11 cellular contexts compared by ENCODE assay signal in the genomic region with DNA sequence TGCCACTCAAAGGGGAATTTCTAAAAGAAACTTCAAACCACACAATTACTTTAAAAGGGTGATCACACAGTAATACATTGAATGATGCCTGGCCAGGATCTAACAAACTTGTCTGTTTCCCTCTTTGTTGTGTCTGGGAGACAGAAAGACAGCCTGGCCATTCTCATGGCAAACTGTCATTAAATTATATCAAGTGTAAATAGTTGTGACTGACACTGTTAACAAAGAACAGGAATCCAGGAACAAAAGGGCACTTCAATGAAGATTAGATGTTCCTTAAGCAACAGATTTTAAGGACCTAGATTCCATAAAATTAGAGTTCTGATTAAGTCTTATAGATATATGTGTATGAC.
DNase-seq lines count a peak whose midpoint lies in the region; ATAC-seq and TF ChIP-seq lines count a peak whose summit lies in the region.
"Had no signal": no experiment of that assay in that cellular context is flagged by ENCODE, and none has a peak within 500 bp of the region (broad histone marks: within the 10 kb centered on the region; RNA-seq: fewer than 3 reads in every experiment).

No MANE protein-coding gene starts in this region.

- H3K27me3 ChIP-seq in SK-N-SH (ENCODE audit: insufficient read depth) = no peaks in the 10 kb centered on the region
- H3K27me3 ChIP-seq in OCI-LY3 (ENCODE audit: low read depth, low read length) = no peaks in the 10 kb centered on the region
- H3K27me3 ChIP-seq in parathyroid adenoma (ENCODE audit: control insufficient read depth, insufficient read depth, low read length) = no peaks in the 10 kb centered on the region
- H3K27me3 ChIP-seq: Peyer's patch had no signal

- no peak for DNase-seq in SK-N-SH
- DNase-seq in left ventricle myocardium superior = no peak
- no peak for DNase-seq in AG08396 (ENCODE audit: low spot score)
- DNase-seq in activated naive CD4-positive, alpha-beta T cell treated with anti-CD3 and anti-CD28 coated beads, Interleukin-2, amount 50 U/mL, for 16 hours = no peak
- no peak for DNase-seq in NCI-H2029 treated with DMSO at 0.1 percent for 48 hours (lab: John Stamatoyannopoulos, UW)
- DNase-seq: DMS79; NK-92 treated with Interleukin-12 subunit alpha and Interleukin-12 subunit beta, amount 100 ng/mL, for 24 hours; Peyer's patch had no signal

- CTCF ChIA-PET in SK-N-SH (lab: Yijun Ruan, JAX) = interaction anchor here (0.6 to 5.1 kb wide), 51 partner anchors 8 to 1971 kb away, joined by 3 to 57 read pairs (median 3); partner anchors contain the start of gene KCNJ2

- no peak overlapping the region for H3K4me2 ChIP-seq in SK-N-SH
- H3K4me2 ChIP-seq in OCI-LY3 (ENCODE audit: low read length) = peak overlapping the region; percentile 32; the same call in 1 of the 2 replicates
- peak overlapping the region; percentile 42 for H3K4me2 ChIP-seq in parathyroid adenoma (ENCODE audit: low read length)

- no peak overlapping the region for H3K9ac ChIP-seq in SK-N-SH
- no peak overlapping the region for H3K9ac ChIP-seq in OCI-LY3 (ENCODE audit: low read length)
- H3K9ac ChIP-seq in parathyroid adenoma = no peak overlapping the region

- TF ChIP-seq RAD21 in SK-N-SH (IDR thresholded peaks at IDR 0.05; ENCODE audit: low read length) = no peak

- H3K9me2 ChIP-seq in SK-N-SH = no peaks in the 10 kb centered on the region

- TF ChIP-seq CTCF in SK-N-SH (IDR thresholded peaks at IDR 0.05) (no peak), OCI-LY3 (IDR thresholded peaks at IDR 0.05; ENCODE audit: low read depth, low read length) (no peak), parathyroid adenoma (IDR thresholded peaks at IDR 0.05) (no peak)

- no peaks in the 10 kb centered on the region for H3F3A ChIP-seq in SK-N-SH (replicated peaks; ENCODE audit: insufficient read depth)

- H3K4me1 ChIP-seq in SK-N-SH (ENCODE audit: control insufficient read depth in 1 of 2, insufficient read depth in 2 of 2, low read depth in 1 of 2, low read length in 1 of 2) (peaks cover 0 to 2% of the 10 kb centered on the region in 2 experiments; a peak in 2 of 4 replicates), OCI-LY3 (ENCODE audit: low read length) (peaks cover 14% of the 10 kb centered on the region), parathyroid adenoma (peaks cover 4% of the 10 kb centered on the region)
- H3K4me1 ChIP-seq: Peyer's patch had no signal

- POLR2A ChIA-PET in SK-N-SH (lab: Yijun Ruan, JAX) = no interaction called here

- ATAC-seq in SK-N-SH treated with all-trans-retinoic acid at 6 μM for 48 hours (no peak; the same call in 2 of the 3 replicates), left ventricle myocardium superior (peak; percentile 88)

- no peak overlapping the region for H3K4me3 ChIP-seq in SK-N-SH (ENCODE audit: low read depth in 2 of 2, low read length in 1 of 2)
- H3K4me3 ChIP-seq in OCI-LY3 (ENCODE audit: low read length) = no peak overlapping the region
- H3K4me3 ChIP-seq in parathyroid adenoma (ENCODE audit: low read depth, low read length) = no peak overlapping the region
- H3K4me3 ChIP-seq: Peyer's patch had no signal

- no peak overlapping the region for H2AFZ ChIP-seq in SK-N-SH (ENCODE audit: low read depth)
- H2AFZ ChIP-seq in OCI-LY3 (ENCODE audit: low read depth, low read length) = no peak overlapping the region
- peak overlapping the region; percentile 73 for H2AFZ ChIP-seq in parathyroid adenoma

- H3K79me2 ChIP-seq in SK-N-SH (ENCODE audit: insufficient read depth) = no peaks in the 10 kb centered on the region
- no peaks in the 10 kb centered on the region for H3K79me2 ChIP-seq in OCI-LY3 (ENCODE audit: low read length)
- no peaks in the 10 kb centered on the region for H3K79me2 ChIP-seq in parathyroid adenoma

- no peaks in the 10 kb centered on the region for H4K20me1 ChIP-seq in SK-N-SH (ENCODE audit: insufficient read depth)
- H4K20me1 ChIP-seq in OCI-LY3 (ENCODE audit: insufficient read depth, low read length) = no peaks in the 10 kb centered on the region

- no peaks in the 10 kb centered on the region for H3K9me3 ChIP-seq in SK-N-SH
- no peaks in the 10 kb centered on the region for H3K9me3 ChIP-seq in OCI-LY3 (ENCODE audit: insufficient read depth, low read length)
- no peaks in the 10 kb centered on the region for H3K9me3 ChIP-seq in parathyroid adenoma (ENCODE audit: control insufficient read depth, low read length)
- H3K9me3 ChIP-seq: Peyer's patch had no signal

- no peak for TF ChIP-seq EP300 in SK-N-SH (IDR thresholded peaks at IDR 0.05; ENCODE audit: borderline replicate concordance in 1 of 2, low read depth in 1 of 2, low read length in 1 of 2)

- H3K27ac ChIP-seq in SK-N-SH (ENCODE audit: low read depth in 2 of 2, low read length in 1 of 2) (no peak overlapping the region), OCI-LY3 (ENCODE audit: low read length) (no peak overlapping the region), parathyroid adenoma (peak overlapping the region; percentile 55)
- H3K27ac ChIP-seq: Peyer's patch had no signal

- H3K36me3 ChIP-seq in SK-N-SH (replicated peaks in 1 of 2; ENCODE audit: control insufficient read depth in 1 of 2, insufficient read depth in 2 of 2, low read length in 1 of 2) = no peaks in the 10 kb centered on the region
- no peaks in the 10 kb centered on the region for H3K36me3 ChIP-seq in OCI-LY3 (replicated peaks; ENCODE audit: low read depth, low read length)
- H3K36me3 ChIP-seq in parathyroid adenoma (ENCODE audit: control insufficient read depth, insufficient read depth, low read length) = no peaks in the 10 kb centered on the region
- H3K36me3 ChIP-seq: Peyer's patch had no signal

- intact Hi-C loops in left ventricle myocardium superior (cut with micrococcal nuclease) = loop anchor here (10.0 kb wide), 1 partner anchor 388 kb away; the partner anchor contains the start of gene KCNJ2

TF ChIP-seq in SK-N-SH treated with all-trans-retinoic acid at 6 μM for 48 hours, 23 proteins besides CTCF, POLR2A, EP300 and RAD21:
- TF ChIP-seq ISL1 (CRISPR knock-in tag; IDR thresholded peaks at IDR 0.05) (peak; percentile 55), GLIS3 (CRISPR knock-in tag; IDR thresholded peaks at IDR 0.05) (0 out of 2 replicates have a peak, but pooled peaks have one; percentile 25), ESRRG (CRISPR knock-in tag; IDR thresholded peaks at IDR 0.05) (no peak), ZNF565 (CRISPR knock-in tag; conservative IDR thresholded peaks at IDR 0.05; ENCODE audit: low read depth) (no peak)
- TF ChIP-seq, protein P1, sequence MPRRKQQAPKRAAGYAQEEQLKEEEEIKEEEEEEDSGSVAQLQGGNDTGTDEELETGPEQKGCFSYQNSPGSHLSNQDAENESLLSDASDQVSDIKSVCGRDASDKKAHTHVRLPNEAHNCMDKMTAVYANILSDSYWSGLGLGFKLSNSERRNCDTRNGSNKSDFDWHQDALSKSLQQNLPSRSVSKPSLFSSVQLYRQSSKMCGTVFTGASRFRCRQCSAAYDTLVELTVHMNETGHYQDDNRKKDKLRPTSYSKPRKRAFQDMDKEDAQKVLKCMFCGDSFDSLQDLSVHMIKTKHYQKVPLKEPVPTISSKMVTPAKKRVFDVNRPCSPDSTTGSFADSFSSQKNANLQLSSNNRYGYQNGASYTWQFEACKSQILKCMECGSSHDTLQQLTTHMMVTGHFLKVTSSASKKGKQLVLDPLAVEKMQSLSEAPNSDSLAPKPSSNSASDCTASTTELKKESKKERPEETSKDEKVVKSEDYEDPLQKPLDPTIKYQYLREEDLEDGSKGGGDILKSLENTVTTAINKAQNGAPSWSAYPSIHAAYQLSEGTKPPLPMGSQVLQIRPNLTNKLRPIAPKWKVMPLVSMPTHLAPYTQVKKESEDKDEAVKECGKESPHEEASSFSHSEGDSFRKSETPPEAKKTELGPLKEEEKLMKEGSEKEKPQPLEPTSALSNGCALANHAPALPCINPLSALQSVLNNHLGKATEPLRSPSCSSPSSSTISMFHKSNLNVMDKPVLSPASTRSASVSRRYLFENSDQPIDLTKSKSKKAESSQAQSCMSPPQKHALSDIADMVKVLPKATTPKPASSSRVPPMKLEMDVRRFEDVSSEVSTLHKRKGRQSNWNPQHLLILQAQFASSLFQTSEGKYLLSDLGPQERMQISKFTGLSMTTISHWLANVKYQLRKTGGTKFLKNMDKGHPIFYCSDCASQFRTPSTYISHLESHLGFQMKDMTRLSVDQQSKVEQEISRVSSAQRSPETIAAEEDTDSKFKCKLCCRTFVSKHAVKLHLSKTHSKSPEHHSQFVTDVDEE (CRISPR knock-in tag; IDR thresholded peaks at IDR 0.05) = peak; percentile 54; the same call in 1 of the 2 replicates

TF ChIP-seq in SK-N-SH, 30 proteins besides CTCF, POLR2A, EP300 and RAD21 (continues in another document):
- TF ChIP-seq RCOR1 (IDR thresholded peaks at IDR 0.05; ENCODE audit: low read length) (no peak), RFX5 (IDR thresholded peaks at IDR 0.05; ENCODE audit: low read length) (no peak), ELF1 (IDR thresholded peaks at IDR 0.05) (no peak), REST (IDR thresholded peaks at IDR 0.05; ENCODE audit: low read depth, low read length) (no peak)
